ENCODE assay signal across 12 cellular contexts in genomic region chr21:15604424-15604823, GRCh38.
DNase-seq lines count a peak whose midpoint lies in the region; ATAC-seq and TF ChIP-seq lines count a peak whose summit lies in the region.
"Had no signal": no experiment of that assay in that cellular context is flagged by ENCODE, and none has a peak within 500 bp of the region (broad histone marks: within the 10 kb centered on the region; RNA-seq: fewer than 3 reads in every experiment).

No MANE protein-coding gene starts in this region.

- in situ Hi-C loops in astrocyte of the spinal cord (cut with HindIII; ENCODE audit: low sequenced_read_pairs) = no loop called here

- no peak for ATAC-seq in GM19455 (IDR thresholded peaks at IDR 0.05; ENCODE audit: unreplicated experiment)
- ATAC-seq in GM18519 (IDR thresholded peaks at IDR 0.05; ENCODE audit: low FRiP score, unreplicated experiment) = no peak
- ATAC-seq: activated naive CD8-positive, alpha-beta T cell treated with anti-CD3 and anti-CD28 coated beads, Interleukin-2, amount 50 U/mL, for 24 hours had no signal

- H3K4me1 ChIP-seq in HEK293 (ENCODE audit: control insufficient read depth, insufficient read depth, low read length) = no peaks in the 10 kb centered on the region
- H3K4me1 ChIP-seq: uterus had no signal

- H3K9me3 ChIP-seq in HEK293 (ENCODE audit: control insufficient read depth, insufficient read depth, low read depth, low read length) (no peaks in the 10 kb centered on the region), WERI-Rb-1 (ENCODE audit: severe bottlenecking) (no peaks in the 10 kb centered on the region)
- H3K9me3 ChIP-seq: uterus had no signal

- no peaks in the 10 kb centered on the region for H3K36me3 ChIP-seq in HEK293 (ENCODE audit: control insufficient read depth in 2 of 2, insufficient read depth in 1 of 2, low read length in 2 of 2)
- no peaks in the 10 kb centered on the region for H3K36me3 ChIP-seq in WERI-Rb-1
- H3K36me3 ChIP-seq: uterus had no signal

- no peaks in the 10 kb centered on the region for H3K27me3 ChIP-seq in WERI-Rb-1 (ENCODE audit: insufficient read depth, low read depth, severe bottlenecking)
- H3K27me3 ChIP-seq: uterus had no signal

- peak; percentile 81 for DNase-seq in A172 (ENCODE audit: low spot score)
- DNase-seq in astrocyte of the spinal cord (ENCODE audit: low read depth, low spot score) = peak; percentile 46
- DNase-seq in iPS-NIHi7 (ENCODE audit: extremely low spot score) = peak; percentile 14
- DNase-seq in GOT3 (lab: John Stamatoyannopoulos, UW) = no peak
- no peak for DNase-seq in WERI-Rb-1
- DNase-seq: activated naive CD8-positive, alpha-beta T cell treated with anti-CD3 and anti-CD28 coated beads, Interleukin-2, amount 50 U/mL, for 24 hours; NCI-H1436; T-helper 9 cell; uterus had no signal

- no peak overlapping the region for H3K4me3 ChIP-seq in HEK293 (ENCODE audit: low read depth, low read length)
- no peak overlapping the region for H3K4me3 ChIP-seq in astrocyte of the spinal cord (ENCODE audit: low read depth, low read length)
- H3K4me3 ChIP-seq in WERI-Rb-1 (ENCODE audit: low read depth, low read length) = no peak overlapping the region
- H3K4me3 ChIP-seq: uterus had no signal

- POLR2A ChIA-PET in HEK293 (lab: Yijun Ruan, JAX) = no interaction called here

- CTCF ChIA-PET in HEK293 (lab: Yijun Ruan, JAX) = interaction anchor here (0.6 kb wide), 1 partner anchor 392 kb away, joined by 3 read pairs; no protein-coding TSS in a partner anchor

- TF ChIP-seq CTCF in HEK293 (tag by site-specific recombination; IDR thresholded peaks at IDR 0.05) (no peak), astrocyte of the spinal cord (IDR thresholded peaks at IDR 0.05; ENCODE audit: low read depth, low read length) (no peak), WERI-Rb-1 (IDR thresholded peaks at IDR 0.05; ENCODE audit: low read depth, low read length) (no peak)

- H3K27ac ChIP-seq in HEK293 (ENCODE audit: extremely low read depth, low read depth, low read length) = no peak overlapping the region
- no peak overlapping the region for H3K27ac ChIP-seq in WERI-Rb-1
- H3K27ac ChIP-seq: uterus had no signal

TF ChIP-seq in HEK293, 187 proteins besides CTCF, POLR2A, EP300 and RAD21:
- TF ChIP-seq ZFHX2 (tag by site-specific recombination; conservative IDR thresholded peaks at IDR 0.05) = peak; percentile 29
- no peak for TF ChIP-seq ZNF521 (tag by site-specific recombination; IDR thresholded peaks at IDR 0.05)

Comparison
In these comparisons a context has a peak if more than half of its experiments do, and no peak if none do; other contexts are left out.
1. DNase-seq: peak in A172 (single experiment), astrocyte of the spinal cord (single experiment) and iPS-NIHi7 (single experiment); none in GOT3 (single experiment) and WERI-Rb-1 (single experiment).